ENCODE assay signal across 8 cellular contexts in genomic region chr2:30231726-30232026, GRCh38. TPM values are rescaled to one million over a fixed set of nuclear protein-coding genes. Genes with fewer than 3 reads are reported as not detected.
DNase-seq lines count a peak whose midpoint lies in the region; ATAC-seq and TF ChIP-seq lines count a peak whose summit lies in the region.

No MANE protein-coding gene starts in this region.

- H3K27me3 ChIP-seq in SJCRH30: no peaks in the 10 kb centered on the region

- CTCF ChIA-PET in RWPE1 (lab: Yijun Ruan, JAX): no interaction called here

- DNase-seq in 8988T (peak; percentile 66), SJCRH30 (no peak), NCI-H226 (no peak), RWPE1 (ENCODE audit: low spot score) (no peak)
- DNase-seq in effector memory CD8-positive, alpha-beta T cell: peak in 1 of 3 experiments; percentile 74
- no peak for DNase-seq in naive thymus-derived CD8-positive, alpha-beta T cell

- H3K9me3 ChIP-seq in SJCRH30 (replicated peaks): no peaks in the 10 kb centered on the region

- H3K27ac Mint-ChIP-seq in effector memory CD8-positive, alpha-beta T cell: peak overlapping the region; percentile 91 to 97
- peak overlapping the region; percentile 67 to 100 (median 93) for H3K27ac Mint-ChIP-seq in naive thymus-derived CD8-positive, alpha-beta T cell

- H3K4me3 Mint-ChIP-seq in effector memory CD8-positive, alpha-beta T cell: peak overlapping the region; percentile 89 to 93
- peak overlapping the region; percentile 84 to 99 (median 95) for H3K4me3 Mint-ChIP-seq in naive thymus-derived CD8-positive, alpha-beta T cell

- H3K36me3 ChIP-seq in SJCRH30: peaks cover 24% of the 10 kb centered on the region

- peaks cover 57% of the 10 kb centered on the region for H3K36me3 Mint-ChIP-seq in effector memory CD8-positive, alpha-beta T cell (ENCODE audit: insufficient read depth)
- H3K36me3 Mint-ChIP-seq in naive thymus-derived CD8-positive, alpha-beta T cell: peaks cover 6 to 32% (median 24%) of the 10 kb centered on the region in 3 donors

- peaks cover 50 to 62% of the 10 kb centered on the region in 2 donors for H3K4me1 Mint-ChIP-seq in effector memory CD8-positive, alpha-beta T cell (ENCODE audit: low read depth in 2 of 2)
- peaks cover 31 to 65% (median 59%) of the 10 kb centered on the region in 4 donors for H3K4me1 Mint-ChIP-seq in naive thymus-derived CD8-positive, alpha-beta T cell

- no peaks in the 10 kb centered on the region for H3K9me3 Mint-ChIP-seq in effector memory CD8-positive, alpha-beta T cell
- no peaks in the 10 kb centered on the region for H3K9me3 Mint-ChIP-seq in naive thymus-derived CD8-positive, alpha-beta T cell

- peak overlapping the region; percentile 85 for H3K27ac ChIP-seq in SJCRH30
- no peak overlapping the region for H3K27ac ChIP-seq in RWPE1

- H3K4me1 ChIP-seq in SJCRH30: peaks cover 10% of the 10 kb centered on the region

- no peaks in the 10 kb centered on the region for H3K27me3 Mint-ChIP-seq in effector memory CD8-positive, alpha-beta T cell
- no peaks in the 10 kb centered on the region for H3K27me3 Mint-ChIP-seq in naive thymus-derived CD8-positive, alpha-beta T cell

- H3K4me3 ChIP-seq in SJCRH30: peak overlapping the region; percentile 86

- no peak for TF ChIP-seq CTCF in RWPE1 (conservative IDR thresholded peaks at IDR 0.05; ENCODE audit: low read depth)

- POLR2A ChIA-PET in naive thymus-derived CD8-positive, alpha-beta T cell (lab: Charles Lee): interaction anchor here (0.7 to 15.8 kb wide), 31 partner anchors 7 to 1703 kb away, joined by 3 to 697 read pairs (median 6); partner anchors contain the start of genes LCLAT1 and YPEL5
- POLR2A ChIA-PET in RWPE1 (lab: Yijun Ruan, JAX; ENCODE audit: low non-redundant PET): no interaction called here

- peak; percentile 12 for ATAC-seq in GM21528 (IDR thresholded peaks at IDR 0.05; ENCODE audit: low FRiP score, unreplicated experiment)
- ATAC-seq in effector memory CD8-positive, alpha-beta T cell (replicated peaks): no peak
- ATAC-seq in naive thymus-derived CD8-positive, alpha-beta T cell: peak in 1 of 2 donors; percentile 28
- no peak for ATAC-seq in HG03196 (IDR thresholded peaks at IDR 0.05; ENCODE audit: unreplicated experiment)

RNA-seq across cellular contexts. Expression of gene LBH, which starts 0.3 kb away (rescaled TPM):
- total RNA-seq in SJCRH30 (2014; rRNA removed; shearing (Covaris generic)): 140 and 158 TPM in 2 replicates
- total RNA-seq in naive thymus-derived CD8-positive, alpha-beta T cell: 100 to 1,000 TPM; 537 to 573 TPM
- polyA plus RNA-seq in naive thymus-derived CD8-positive, alpha-beta T cell: 100 to 1,000 TPM; 243 to 356 (median 307) TPM
